Comparison of ENCODE assay signal across 9 cellular contexts in the genomic region with DNA sequence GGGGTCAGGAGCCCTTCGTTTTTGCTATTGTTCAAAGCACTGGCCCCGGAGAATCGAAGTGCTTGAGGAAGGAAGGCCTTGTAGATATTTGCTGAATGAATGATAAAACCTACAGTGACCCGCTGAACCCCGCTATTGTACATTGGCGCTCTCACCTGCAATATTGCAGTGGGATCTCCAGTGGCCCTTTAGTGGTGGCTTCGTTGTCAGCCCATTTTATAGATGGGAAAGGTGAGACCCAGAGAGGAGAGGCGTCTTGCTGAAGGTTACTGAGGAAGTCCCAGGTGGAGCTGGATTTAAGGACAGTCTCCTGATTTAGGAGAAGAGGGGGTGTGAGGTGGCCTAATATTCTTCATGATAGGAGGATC. TPM values are rescaled to one million over a fixed set of nuclear protein-coding genes. Genes with fewer than 3 reads are reported as not detected.
DNase-seq lines count a peak whose midpoint lies in the region; ATAC-seq and TF ChIP-seq lines count a peak whose summit lies in the region.
"Had no signal": no experiment of that assay in that cellular context is flagged by ENCODE, and none has a peak within 500 bp of the region (broad histone marks: within the 10 kb centered on the region; RNA-seq: fewer than 3 reads in every experiment).

No MANE protein-coding gene starts in this region.

- H3K4me3 ChIP-seq in adrenal gland (peak overlapping the region in 1 of 4 donors; percentile 78), liver (ENCODE audit: low read depth in 1 of 3, low read length in 3 of 3) (peak overlapping the region; percentile 21 to 79 (median 76)), testis (peak overlapping the region; percentile 69 to 95)

- no peak for DNase-seq in activated CD8-positive, alpha-beta memory T cell treated with anti-CD3 and anti-CD28 coated beads, Interleukin-2, amount 10 ng/mL, durations not matched to agents 7 days and 5 days
- no peak for DNase-seq in activated CD8-positive, alpha-beta memory T cell treated with anti-CD3 and anti-CD28 coated beads, Interleukin-2, amount 50 U/mL, for 4 hours
- DNase-seq in adrenal gland (no peak), testis (no peak), AG08395 (ENCODE audit: low spot score) (no peak)
- DNase-seq: DMS 273 treated with DMSO at 0.1 percent for 48 hours had no signal

- peaks cover 13 to 17% of the 10 kb centered on the region in 2 donors for H3K4me1 ChIP-seq in adrenal gland (replicated peaks in 1 of 2)
- H3K4me1 ChIP-seq in liver (ENCODE audit: control insufficient read depth in 4 of 4, insufficient read depth in 4 of 4, low read length in 3 of 4), result peaks cover 0 to 41% (median 29%) of the 10 kb centered on the region in 4 donors
- H3K4me1 ChIP-seq in testis, result peaks cover 24% of the 10 kb centered on the region

- H3K27ac ChIP-seq in adrenal gland (peak overlapping the region in 4 of 5 donors; percentile 12 to 93 (median 52)), liver (ENCODE audit: low read depth in 1 of 2, low read length in 2 of 2) (peak overlapping the region in 1 of 2 donors; percentile 90), testis (peak overlapping the region; percentile 64 to 81)

- H3K9me3 ChIP-seq in adrenal gland (replicated peaks in 1 of 3) (no peaks in the 10 kb centered on the region), liver (ENCODE audit: control insufficient read depth in 4 of 4, low read length in 3 of 4) (no peaks in the 10 kb centered on the region), testis (no peaks in the 10 kb centered on the region)

- H3K4me3 Mint-ChIP-seq in activated CD8-positive, alpha-beta memory T cell treated with anti-CD3 and anti-CD28 coated beads, Interleukin-2, amount 10 ng/mL, durations not matched to agents 7 days and 5 days, result peak overlapping the region; percentile 40

- peaks cover 6% of the 10 kb centered on the region for H3K4me1 Mint-ChIP-seq in activated CD8-positive, alpha-beta memory T cell treated with anti-CD3 and anti-CD28 coated beads, Interleukin-2, amount 10 ng/mL, durations not matched to agents 7 days and 5 days

- intact Hi-C loops in adrenal gland (cut with DNase I), result loop anchor here (2.0 kb wide), 2 partner anchors 37 to 39 kb away; no protein-coding TSS in a partner anchor
- intact Hi-C loops in testis (cut with DNase I; ENCODE audit: low total_unique reads), result loop anchor here (5.0 kb wide), 1 partner anchor 39 kb away; no protein-coding TSS in a partner anchor

- H3K27ac Mint-ChIP-seq in activated CD8-positive, alpha-beta memory T cell treated with anti-CD3 and anti-CD28 coated beads, Interleukin-2, amount 10 ng/mL, durations not matched to agents 7 days and 5 days, result no peak overlapping the region

- CTCF ChIA-PET in activated CD8-positive, alpha-beta memory T cell treated with anti-CD3 and anti-CD28 coated beads, Interleukin-2, amount 10 ng/mL, durations not matched to agents 7 days and 5 days (lab: Charles Lee), result interaction anchor here (0.8 to 7.2 kb wide), 38 partner anchors 10 to 468 kb away, joined by 3 to 200 read pairs (median 6); a partner anchor contains a TSS

- peak in 1 of 6 experiments; percentile 37 for TF ChIP-seq CTCF in adrenal gland (IDR thresholded peaks at IDR 0.05)
- TF ChIP-seq CTCF in liver (IDR thresholded peaks at IDR 0.05; ENCODE audit: low read depth, low read length, missing input control), result no peak
- TF ChIP-seq CTCF in testis (IDR thresholded peaks at IDR 0.05), result peak in 2 of 3 experiments; percentile 6 to 36

- no peak for ATAC-seq in activated CD8-positive, alpha-beta memory T cell treated with anti-CD3 and anti-CD28 coated beads, Interleukin-2, amount 10 ng/mL, durations not matched to agents 7 days and 5 days
- ATAC-seq in HG02840 (IDR thresholded peaks at IDR 0.05; ENCODE audit: low FRiP score, unreplicated experiment), result no peak
- ATAC-seq in HG02763 (IDR thresholded peaks at IDR 0.05; ENCODE audit: unreplicated experiment), result no peak

- peaks cover 12% of the 10 kb centered on the region for H3K27me3 Mint-ChIP-seq in activated CD8-positive, alpha-beta memory T cell treated with anti-CD3 and anti-CD28 coated beads, Interleukin-2, amount 10 ng/mL, durations not matched to agents 7 days and 5 days

- no peak for TF ChIP-seq RAD21 in liver (IDR thresholded peaks at IDR 0.05)

- H3K9ac ChIP-seq in liver (ENCODE audit: low read depth in 1 of 2, low read length in 2 of 2), result peak overlapping the region in 1 of 2 donors; percentile 40

- TF ChIP-seq POLR2A in adrenal gland (IDR thresholded peaks at IDR 0.05), result no peak
- no peak for TF ChIP-seq POLR2A in testis (IDR thresholded peaks at IDR 0.05)

- no peaks in the 10 kb centered on the region for H3K36me3 Mint-ChIP-seq in activated CD8-positive, alpha-beta memory T cell treated with anti-CD3 and anti-CD28 coated beads, Interleukin-2, amount 10 ng/mL, durations not matched to agents 7 days and 5 days

- 21 to 31% (median 28%) methylated on average over 5 to 8 of the region's 8 CpGs for WGBS in adrenal gland, 4 donors
- 17% methylated on average over 8 of the region's 8 CpGs for WGBS in liver
- 7 to 13% methylated on average over 8 of the region's 8 CpGs for WGBS in testis, 2 donors

- H3K9me3 Mint-ChIP-seq in activated CD8-positive, alpha-beta memory T cell treated with anti-CD3 and anti-CD28 coated beads, Interleukin-2, amount 10 ng/mL, durations not matched to agents 7 days and 5 days (ENCODE audit: low read depth), result no peaks in the 10 kb centered on the region

- H3K27me3 ChIP-seq in adrenal gland (no peaks in the 10 kb centered on the region), liver (ENCODE audit: control insufficient read depth in 4 of 4, insufficient read depth in 4 of 4, low read length in 3 of 4) (no peaks in the 10 kb centered on the region), testis (no peaks in the 10 kb centered on the region)

- peaks cover 0 to 2% of the 10 kb centered on the region in 2 donors for H3K36me3 ChIP-seq in adrenal gland (replicated peaks in 1 of 2)
- H3K36me3 ChIP-seq in liver (ENCODE audit: control insufficient read depth in 4 of 4, insufficient read depth in 3 of 4, low read depth in 1 of 4, low read length in 3 of 4), result no peaks in the 10 kb centered on the region
- H3K36me3 ChIP-seq in testis (ENCODE audit: low read depth, missing control alignments), result no peaks in the 10 kb centered on the region

TF ChIP-seq in liver, 16 proteins besides CTCF, POLR2A, EP300 and RAD21:
- TF ChIP-seq SP1 (IDR thresholded peaks at IDR 0.05), result no peak

RNA-seq across cellular contexts. Expression of a gene that starts 1.2 kb away (rescaled TPM):
- 1 to 10 TPM in 1 of 2 experiments, not detected in 1; 1.4 TPM for total RNA-seq in activated CD8-positive, alpha-beta memory T cell treated with anti-CD3 and anti-CD28 coated beads, Interleukin-2, amount 10 ng/mL, durations not matched to agents 7 days and 5 days
- total RNA-seq in adrenal gland (10 to 100 TPM in 3 of 8 donors, 1 to 10 TPM in 5; 2.9 to 18.3 (median 4.9) TPM), liver (1 to 10 TPM; 1.9 to 3.4 TPM), testis (1 to 10 TPM; 3.5 to 4.4 TPM)
- polyA plus RNA-seq in adrenal gland (10 to 100 TPM in 2 of 3 donors, 1 to 10 TPM in 1; 1.0 to 13.9 (median 10.4) TPM), liver (1 to 10 TPM; 1.8 to 2.0 TPM), testis (ENCODE audit: insufficient read depth, low read depth, low replicate concordance) (5.1 TPM)

RNA-seq across cellular contexts. Expression of a gene that starts 17.8 kb away (rescaled TPM):
- 10 to 100 TPM; 81.4 to 87.2 TPM for total RNA-seq in activated CD8-positive, alpha-beta memory T cell treated with anti-CD3 and anti-CD28 coated beads, Interleukin-2, amount 10 ng/mL, durations not matched to agents 7 days and 5 days
- total RNA-seq in adrenal gland, result 10 to 100 TPM; 35.2 to 73.7 (median 49.4) TPM
- 10 to 100 TPM; 23.2 to 34.7 (median 30.4) TPM for polyA plus RNA-seq in adrenal gland
- total RNA-seq in liver, result 10 to 100 TPM; 12.8 to 14.8 TPM
- polyA plus RNA-seq in liver, result 10 to 100 TPM in 1 of 2 donors, 1 to 10 TPM in 1; 9.2 to 10.0 TPM
- total RNA-seq in testis, result 10 to 100 TPM; 86.8 to 91.2 TPM
- polyA plus RNA-seq in testis (ENCODE audit: insufficient read depth, low read depth, low replicate concordance), result 94.5 TPM

RNA-seq across cellular contexts. Expression of a gene that starts 38.7 kb away (rescaled TPM):
- total RNA-seq in activated CD8-positive, alpha-beta memory T cell treated with anti-CD3 and anti-CD28 coated beads, Interleukin-2, amount 10 ng/mL, durations not matched to agents 7 days and 5 days, result 1 to 10 TPM; 1.1 TPM
- under 1 TPM; 0.11 to 0.96 (median 0.27) TPM for total RNA-seq in adrenal gland
- polyA plus RNA-seq in adrenal gland, result under 1 TPM in 2 of 3 donors, not detected in 1; 0.27 to 0.40 TPM
- total RNA-seq in liver, result under 1 TPM; 0.17 to 0.33 TPM
- under 1 TPM in 1 of 2 donors, not detected in 1; 0.08 TPM for polyA plus RNA-seq in liver
- total RNA-seq in testis, result 1 to 10 TPM; 5.3 to 7.6 TPM
- polyA plus RNA-seq in testis (ENCODE audit: insufficient read depth, low read depth, low replicate concordance), result 7.1 TPM

RNA-seq across cellular contexts. Expression of a gene that starts 54.1 kb away (rescaled TPM):
- 10 to 100 TPM; 79.8 to 89.5 TPM for total RNA-seq in activated CD8-positive, alpha-beta memory T cell treated with anti-CD3 and anti-CD28 coated beads, Interleukin-2, amount 10 ng/mL, durations not matched to agents 7 days and 5 days
- total RNA-seq in adrenal gland (10 to 100 TPM in 1 of 8 donors, 1 to 10 TPM in 7; 3.9 to 12.2 (median 6.9) TPM), liver (1 to 10 TPM; 4.9 to 6.1 TPM), testis (10 to 100 TPM; 24.2 to 27.6 TPM)
- polyA plus RNA-seq in adrenal gland (1 to 10 TPM; 4.3 to 8.3 (median 7.9) TPM), liver (1 to 10 TPM; 1.5 TPM), testis (ENCODE audit: insufficient read depth, low read depth, low replicate concordance) (21.9 TPM)
